In genomic region chrX:14871767-14872166, GRCh38 we compare ENCODE assay signal across 11 cellular contexts. TPM values are rescaled to one million over a fixed set of nuclear protein-coding genes. Genes with fewer than 3 reads are reported as not detected.
DNase-seq lines count a peak whose midpoint lies in the region; ATAC-seq and TF ChIP-seq lines count a peak whose summit lies in the region.
"Had no signal": no experiment of that assay in that cellular context is flagged by ENCODE, and none has a peak within 500 bp of the region (broad histone marks: within the 10 kb centered on the region; RNA-seq: fewer than 3 reads in every experiment).

No MANE protein-coding gene starts in this region.

- POLR2A ChIA-PET in PC-9 (lab: Charles Lee; ENCODE audit: unreplicated experiment): no interaction called here

- no peaks in the 10 kb centered on the region for H4K20me1 ChIP-seq in PC-9 (ENCODE audit: insufficient read depth)

- H3K4me2 ChIP-seq in PC-9: peak overlapping the region; percentile 82

- CTCF ChIA-PET in PC-9 (lab: Charles Lee): no interaction called here

- BruUV-seq in PC-9 (replicated peaks; lab: Mats Ljungman, UMichigan): TSS peak; percentile 40

- H3K4me1 ChIP-seq in PC-9 (replicated peaks; ENCODE audit: insufficient read depth) (peaks cover 14% of the 10 kb centered on the region; the same call in 1 of the 2 replicates), upper lobe of left lung (peaks cover 0 to 4% (median 0%) of the 10 kb centered on the region in 4 donors)

- no peak overlapping the region for H3K27ac ChIP-seq in PC-9
- no peak overlapping the region for H3K27ac ChIP-seq in upper lobe of left lung

- ATAC-seq in activated naive CD4-positive, alpha-beta T cell treated with anti-CD3 and anti-CD28 coated beads, Interleukin-2, amount 50 U/mL, for 72 hours: no peak
- ATAC-seq in stimulated activated naive CD8-positive, alpha-beta T cell treated with anti-CD3 and anti-CD28 coated beads, Interleukin-15, amount 100 ng/mL, for 72 hours: no peak
- no peak for ATAC-seq in HG02938 (IDR thresholded peaks at IDR 0.05; ENCODE audit: unreplicated experiment)
- no peak for ATAC-seq in upper lobe of left lung (ENCODE audit: low FRiP score in 2 of 2)

- H3F3A ChIP-seq in PC-9 (ENCODE audit: insufficient read depth, low read depth): no peaks in the 10 kb centered on the region

- no peaks in the 10 kb centered on the region for H3K36me3 ChIP-seq in PC-9 (ENCODE audit: low read depth)
- H3K36me3 ChIP-seq in upper lobe of left lung: no peaks in the 10 kb centered on the region

- H3K79me2 ChIP-seq in PC-9 (ENCODE audit: low read depth): peaks cover 66% of the 10 kb centered on the region

- intact Hi-C loops in PC-9 (cut with micrococcal nuclease; ENCODE audit: unreplicated experiment): loop anchor here (5.0 kb wide), 1 partner anchor 271 kb away; no protein-coding TSS in a partner anchor

- TF ChIP-seq EP300 in upper lobe of left lung (IDR thresholded peaks at IDR 0.05): no peak

- no peak overlapping the region for H2AFZ ChIP-seq in PC-9

- no peak for TF ChIP-seq POLR2A in upper lobe of left lung (IDR thresholded peaks at IDR 0.05)

- H3K27me3 ChIP-seq in PC-9 (ENCODE audit: insufficient read depth, low read depth) (no peaks in the 10 kb centered on the region), upper lobe of left lung (no peaks in the 10 kb centered on the region)

- no peaks in the 10 kb centered on the region for H3K9me2 ChIP-seq in PC-9 (ENCODE audit: insufficient read depth)

- peaks cover 14% of the 10 kb centered on the region for H3K4me1 Mint-ChIP-seq in activated naive CD4-positive, alpha-beta T cell treated with anti-CD3 and anti-CD28 coated beads, Interleukin-2, amount 50 U/mL, for 24 hours
- H3K4me1 Mint-ChIP-seq in endothelial cell (ENCODE audit: unreplicated experiment): no peaks in the 10 kb centered on the region
- H3K4me1 Mint-ChIP-seq in stimulated activated naive CD8-positive, alpha-beta T cell treated with anti-CD3 and anti-CD28 coated beads, Interleukin-15, amount 100 ng/mL, for 72 hours: peaks cover 19% of the 10 kb centered on the region

- no peaks in the 10 kb centered on the region for H3K27me3 Mint-ChIP-seq in activated naive CD4-positive, alpha-beta T cell treated with anti-CD3 and anti-CD28 coated beads, Interleukin-2, amount 50 U/mL, for 24 hours
- H3K27me3 Mint-ChIP-seq in endothelial cell (ENCODE audit: unreplicated experiment): no peaks in the 10 kb centered on the region
- H3K27me3 Mint-ChIP-seq in stimulated activated naive CD8-positive, alpha-beta T cell treated with anti-CD3 and anti-CD28 coated beads, Interleukin-15, amount 100 ng/mL, for 72 hours: no peaks in the 10 kb centered on the region

- 62 to 66% methylated on average over 1 of the region's 1 CpG for WGBS in upper lobe of left lung, 2 donors

- peaks cover 8% of the 10 kb centered on the region for H3K36me3 Mint-ChIP-seq in activated naive CD4-positive, alpha-beta T cell treated with anti-CD3 and anti-CD28 coated beads, Interleukin-2, amount 50 U/mL, for 24 hours
- H3K36me3 Mint-ChIP-seq in activated naive CD4-positive, alpha-beta T cell treated with anti-CD3 and anti-CD28 coated beads, Interleukin-2, amount 50 U/mL, for 72 hours: peaks cover 15 to 33% of the 10 kb centered on the region in 2 donors
- peaks cover 3% of the 10 kb centered on the region for H3K36me3 Mint-ChIP-seq in endothelial cell (ENCODE audit: low read depth, unreplicated experiment)

- H3K9me3 Mint-ChIP-seq in activated naive CD4-positive, alpha-beta T cell treated with anti-CD3 and anti-CD28 coated beads, Interleukin-2, amount 50 U/mL, for 24 hours: no peaks in the 10 kb centered on the region
- H3K9me3 Mint-ChIP-seq in activated naive CD4-positive, alpha-beta T cell treated with anti-CD3 and anti-CD28 coated beads, Interleukin-2, amount 50 U/mL, for 72 hours: peaks cover 0 to 1% of the 10 kb centered on the region in 2 donors
- no peaks in the 10 kb centered on the region for H3K9me3 Mint-ChIP-seq in endothelial cell (ENCODE audit: unreplicated experiment)
- H3K9me3 Mint-ChIP-seq in stimulated activated naive CD8-positive, alpha-beta T cell treated with anti-CD3 and anti-CD28 coated beads, Interleukin-15, amount 100 ng/mL, for 72 hours: no peaks in the 10 kb centered on the region

- TF ChIP-seq CTCF in PC-9 (conservative IDR thresholded peaks at IDR 0.05) (no peak), endothelial cell (IDR thresholded peaks at IDR 0.05; ENCODE audit: unreplicated experiment) (no peak), upper lobe of left lung (IDR thresholded peaks at IDR 0.05) (no peak)

- H3K27ac Mint-ChIP-seq in activated naive CD4-positive, alpha-beta T cell treated with anti-CD3 and anti-CD28 coated beads, Interleukin-2, amount 50 U/mL, for 24 hours: no peak overlapping the region
- H3K27ac Mint-ChIP-seq in activated naive CD4-positive, alpha-beta T cell treated with anti-CD3 and anti-CD28 coated beads, Interleukin-2, amount 50 U/mL, for 72 hours: peak overlapping the region in 1 of 2 donors; percentile 91
- no peak overlapping the region for H3K27ac Mint-ChIP-seq in endothelial cell (ENCODE audit: unreplicated experiment)
- no peak overlapping the region for H3K27ac Mint-ChIP-seq in stimulated activated naive CD8-positive, alpha-beta T cell treated with anti-CD3 and anti-CD28 coated beads, Interleukin-15, amount 100 ng/mL, for 72 hours

- H3K4me3 Mint-ChIP-seq in activated naive CD4-positive, alpha-beta T cell treated with anti-CD3 and anti-CD28 coated beads, Interleukin-2, amount 50 U/mL, for 24 hours: peak overlapping the region; percentile 78
- H3K4me3 Mint-ChIP-seq in endothelial cell (ENCODE audit: unreplicated experiment): peak overlapping the region; percentile 31
- H3K4me3 Mint-ChIP-seq in stimulated activated naive CD8-positive, alpha-beta T cell treated with anti-CD3 and anti-CD28 coated beads, Interleukin-15, amount 100 ng/mL, for 72 hours: peak overlapping the region; percentile 51 to 80

- DNase-seq in activated naive CD4-positive, alpha-beta T cell treated with anti-CD3 and anti-CD28 coated beads, Interleukin-2, amount 50 U/mL, for 72 hours (ENCODE audit: low spot score in 2 of 2): no peak
- no peak for DNase-seq in PC-9
- no peak for DNase-seq in endothelial cell (ENCODE audit: low spot score)
- DNase-seq in stimulated activated naive CD8-positive, alpha-beta T cell treated with anti-CD3 and anti-CD28 coated beads, Interleukin-15, amount 100 ng/mL, for 72 hours: no peak
- no peak for DNase-seq in cerebellar cortex (ENCODE audit: low spot score)
- no peak for DNase-seq in upper lobe of left lung
- DNase-seq: dermis blood vessel endothelial cell, head of caudate nucleus, NCI-H1048 had no signal

- H3K4me3 ChIP-seq in PC-9 (peak overlapping the region; percentile 82; the same call in 1 of the 2 replicates), upper lobe of left lung (no peak overlapping the region)

- H3K9me3 ChIP-seq in PC-9 (ENCODE audit: insufficient read depth, low read depth): no peaks in the 10 kb centered on the region; the same call in 1 of the 2 replicates
- H3K9me3 ChIP-seq in upper lobe of left lung: no peaks in the 10 kb centered on the region

RNA-seq across cellular contexts. Expression of gene FANCB, which starts 1.1 kb away (rescaled TPM):
- total RNA-seq in activated naive CD4-positive, alpha-beta T cell treated with anti-CD3 and anti-CD28 coated beads, Interleukin-2, amount 50 U/mL, for 72 hours: 10 to 100 TPM; 20.9 to 21.8 TPM
- total RNA-seq in PC-9 (2021) (6.8 and 9.5 TPM in 2 replicates), endothelial cell (ENCODE audit: unreplicated experiment) (6.0 TPM), upper lobe of left lung (1 to 10 TPM in 3 of 6 donors, under 1 TPM in 2, not detected in 1; 0.46 to 1.7 (median 1.0) TPM)

RNA-seq across cellular contexts. Expression of gene MOSPD2, which starts 1.5 kb away (rescaled TPM):
- total RNA-seq in activated naive CD4-positive, alpha-beta T cell treated with anti-CD3 and anti-CD28 coated beads, Interleukin-2, amount 50 U/mL, for 72 hours: 10 to 100 TPM; 19.0 to 21.1 TPM
- total RNA-seq in PC-9 (2021) (15.8 and 19.4 TPM in 2 replicates), endothelial cell (ENCODE audit: unreplicated experiment) (10.0 TPM), upper lobe of left lung (10 to 100 TPM; 12.5 to 39.6 (median 31.1) TPM)
